1 cellular context compared by ENCODE assay signal in the genomic region with DNA sequence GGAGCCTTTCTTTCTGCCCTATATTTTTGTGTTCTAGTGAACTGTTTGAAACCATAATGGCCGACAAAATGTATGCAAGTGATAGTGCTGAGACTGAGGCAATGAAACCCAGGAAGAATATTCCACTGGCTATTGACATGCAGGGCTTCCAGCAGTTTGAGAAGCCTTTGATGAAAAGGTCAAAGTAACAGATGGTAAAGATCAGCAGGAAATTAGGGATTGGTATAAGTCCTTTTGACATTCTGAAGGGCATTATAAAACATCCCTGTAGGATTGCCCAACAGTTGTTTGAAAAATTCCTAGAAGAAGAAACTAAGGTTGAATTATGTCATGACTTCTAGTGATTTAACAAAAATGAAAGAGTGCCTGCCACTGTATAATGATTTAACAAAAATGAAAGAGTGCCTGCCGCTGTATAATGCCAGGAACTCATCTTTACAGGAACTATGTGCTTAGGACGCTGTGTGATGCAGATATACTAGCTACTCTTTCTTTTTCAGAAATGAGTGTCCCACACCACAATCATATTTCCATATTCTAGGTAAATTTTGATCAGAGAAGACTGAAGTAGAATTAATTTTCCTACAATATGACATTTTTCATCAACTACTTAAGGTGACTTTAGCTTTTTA.
TF ChIP-seq lines count a peak whose summit lies in the region.

No MANE protein-coding gene starts in this region.

TF ChIP-seq in GM23338, 12 proteins besides CTCF, POLR2A, EP300 and RAD21 (continued from another document):
- TF ChIP-seq, protein P1, sequence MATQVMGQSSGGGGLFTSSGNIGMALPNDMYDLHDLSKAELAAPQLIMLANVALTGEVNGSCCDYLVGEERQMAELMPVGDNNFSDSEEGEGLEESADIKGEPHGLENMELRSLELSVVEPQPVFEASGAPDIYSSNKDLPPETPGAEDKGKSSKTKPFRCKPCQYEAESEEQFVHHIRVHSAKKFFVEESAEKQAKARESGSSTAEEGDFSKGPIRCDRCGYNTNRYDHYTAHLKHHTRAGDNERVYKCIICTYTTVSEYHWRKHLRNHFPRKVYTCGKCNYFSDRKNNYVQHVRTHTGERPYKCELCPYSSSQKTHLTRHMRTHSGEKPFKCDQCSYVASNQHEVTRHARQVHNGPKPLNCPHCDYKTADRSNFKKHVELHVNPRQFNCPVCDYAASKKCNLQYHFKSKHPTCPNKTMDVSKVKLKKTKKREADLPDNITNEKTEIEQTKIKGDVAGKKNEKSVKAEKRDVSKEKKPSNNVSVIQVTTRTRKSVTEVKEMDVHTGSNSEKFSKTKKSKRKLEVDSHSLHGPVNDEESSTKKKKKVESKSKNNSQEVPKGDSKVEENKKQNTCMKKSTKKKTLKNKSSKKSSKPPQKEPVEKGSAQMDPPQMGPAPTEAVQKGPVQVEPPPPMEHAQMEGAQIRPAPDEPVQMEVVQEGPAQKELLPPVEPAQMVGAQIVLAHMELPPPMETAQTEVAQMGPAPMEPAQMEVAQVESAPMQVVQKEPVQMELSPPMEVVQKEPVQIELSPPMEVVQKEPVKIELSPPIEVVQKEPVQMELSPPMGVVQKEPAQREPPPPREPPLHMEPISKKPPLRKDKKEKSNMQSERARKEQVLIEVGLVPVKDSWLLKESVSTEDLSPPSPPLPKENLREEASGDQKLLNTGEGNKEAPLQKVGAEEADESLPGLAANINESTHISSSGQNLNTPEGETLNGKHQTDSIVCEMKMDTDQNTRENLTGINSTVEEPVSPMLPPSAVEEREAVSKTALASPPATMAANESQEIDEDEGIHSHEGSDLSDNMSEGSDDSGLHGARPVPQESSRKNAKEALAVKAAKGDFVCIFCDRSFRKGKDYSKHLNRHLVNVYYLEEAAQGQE (IDR thresholded peaks at IDR 0.05; ENCODE audit: unreplicated experiment): no peak
- TF ChIP-seq ZNF114 (CRISPR knock-in tag; IDR thresholded peaks at IDR 0.05): no peak
- TF ChIP-seq NANOG (IDR thresholded peaks at IDR 0.05; ENCODE audit: borderline replicate concordance): peak; percentile 81
- no peak for TF ChIP-seq JUNB (IDR thresholded peaks at IDR 0.05; ENCODE audit: unreplicated experiment)
- TF ChIP-seq STAT1 (IDR thresholded peaks at IDR 0.05; ENCODE audit: unreplicated experiment): no peak
- TF ChIP-seq POLR2AphosphoS5 (IDR thresholded peaks at IDR 0.05; ENCODE audit: low read depth): no peak
- TF ChIP-seq CREB1 (CRISPR knock-in tag; IDR thresholded peaks at IDR 0.05; ENCODE audit: low read depth): no peak
